ENCODE assay signal across 8 cellular contexts in genomic region chr2:191376981-191377629, GRCh38.
A peak's percentile ranks its signal among the peaks of the same experiment; 100 is the strongest.
DNase-seq lines count a peak whose midpoint lies in the region; ATAC-seq and TF ChIP-seq lines count a peak whose summit lies in the region.

No MANE protein-coding gene starts in this region.

- no peaks in the 10 kb centered on the region for H3K36me3 Mint-ChIP-seq in glutamatergic neuron (ENCODE audit: unreplicated experiment)

- no peak overlapping the region for H3K27ac Mint-ChIP-seq in glutamatergic neuron (ENCODE audit: unreplicated experiment)

- TF ChIP-seq CTCF in RWPE1 (conservative IDR thresholded peaks at IDR 0.05; ENCODE audit: low read depth): no peak
- TF ChIP-seq CTCF in fibroblast of lung (conservative IDR thresholded peaks at IDR 0.05 in 1 of 2, IDR thresholded peaks at IDR 0.05 in 1 of 2; ENCODE audit: low read depth in 1 of 2, low read length in 2 of 2): no peak
- no peak for TF ChIP-seq CTCF in glutamatergic neuron (IDR thresholded peaks at IDR 0.05; ENCODE audit: partially characterized antibody, unreplicated experiment)

- peaks cover 10% of the 10 kb centered on the region for H3K4me1 ChIP-seq in fibroblast of lung (ENCODE audit: control insufficient read depth, extremely low read depth, insufficient read depth, low read length)

- no peak overlapping the region for H2AFZ ChIP-seq in fibroblast of lung (ENCODE audit: low read length)

- H3K27ac ChIP-seq in RWPE1 (no peak overlapping the region), fibroblast of lung (ENCODE audit: insufficient read depth, low read length) (peak overlapping the region; percentile 15)

- H3K9me3 ChIP-seq in fibroblast of lung (ENCODE audit: control insufficient read depth, insufficient read depth, low read depth, low read length): no peaks in the 10 kb centered on the region

- H3K4me2 ChIP-seq in fibroblast of lung (ENCODE audit: extremely low read depth, insufficient read depth, low read length): no peak overlapping the region

- no peaks in the 10 kb centered on the region for H3K27me3 Mint-ChIP-seq in glutamatergic neuron (ENCODE audit: unreplicated experiment)

- H3K9me3 Mint-ChIP-seq in glutamatergic neuron (ENCODE audit: unreplicated experiment): no peaks in the 10 kb centered on the region

- CTCF ChIA-PET in RWPE1 (lab: Yijun Ruan, JAX): no interaction called here

- H3K4me3 ChIP-seq in fibroblast of lung (replicated peaks in 1 of 4; ENCODE audit: control extremely low read depth in 1 of 4, insufficient read depth in 1 of 4, low read depth in 3 of 4, low read length in 4 of 4): no peak overlapping the region

- no peaks in the 10 kb centered on the region for H4K20me1 ChIP-seq in fibroblast of lung (ENCODE audit: control insufficient read depth, extremely low read depth, insufficient read depth, low read length)

- peak; percentile 36 to 47 for DNase-seq in activated CD4-positive, alpha-beta T cell treated with anti-CD3 and anti-CD28 coated beads, Interleukin-2, amount 50 U/mL, for 48 hours
- no peak for DNase-seq in activated CD4-positive, alpha-beta T cell treated with anti-CD3 and anti-CD28 coated beads for 1 hour
- peak; percentile 84 for DNase-seq in RWPE1 (ENCODE audit: low spot score)
- DNase-seq in fibroblast of lung (ENCODE audit: low read depth in 2 of 2): peak; percentile 90 to 97
- DNase-seq in non-pigmented ciliary epithelial cell (ENCODE audit: low read depth): peak; percentile 89
- no peak for DNase-seq in effector CD4-positive, alpha-beta T cell
- DNase-seq in glutamatergic neuron: no peak

- no peaks in the 10 kb centered on the region for H3K4me1 Mint-ChIP-seq in glutamatergic neuron (ENCODE audit: low read depth, unreplicated experiment)

- no peaks in the 10 kb centered on the region for H3K79me2 ChIP-seq in fibroblast of lung (ENCODE audit: control insufficient read depth, insufficient read depth, low read length)

- H3K27me3 ChIP-seq in fibroblast of lung (ENCODE audit: control insufficient read depth, insufficient read depth, low read length): no peaks in the 10 kb centered on the region

- no peak overlapping the region for H3K9ac ChIP-seq in fibroblast of lung (ENCODE audit: insufficient read depth, low read length)

- peaks cover 2% of the 10 kb centered on the region for H3K36me3 ChIP-seq in fibroblast of lung (ENCODE audit: control insufficient read depth, insufficient read depth, low read length)

- ATAC-seq in HG03095 (IDR thresholded peaks at IDR 0.05; ENCODE audit: unreplicated experiment): peak; percentile 66

- H3K4me3 Mint-ChIP-seq in glutamatergic neuron (ENCODE audit: unreplicated experiment): no peak overlapping the region

- POLR2A ChIA-PET in RWPE1 (lab: Yijun Ruan, JAX; ENCODE audit: low non-redundant PET): no interaction called here

Comparison
In these comparisons a context has a peak if more than half of its experiments do, and no peak if none do; other contexts are left out.
1. DNase-seq: peak in activated CD4-positive, alpha-beta T cell treated with anti-CD3 and anti-CD28 coated beads, Interleukin-2, amount 50 U/mL, for 48 hours (2 of 2), RWPE1 (single experiment), fibroblast of lung (2 of 2) and non-pigmented ciliary epithelial cell (single experiment); none in activated CD4-positive, alpha-beta T cell treated with anti-CD3 and anti-CD28 coated beads for 1 hour (single experiment), effector CD4-positive, alpha-beta T cell (single experiment) and glutamatergic neuron (single experiment).